Comparison of ENCODE assay signal across 8 cellular contexts in genomic region chr14:72925171-72925759, GRCh38. TPM values are rescaled to one million over a fixed set of nuclear protein-coding genes. Genes with fewer than 3 reads are reported as not detected.
DNase-seq lines count a peak whose midpoint lies in the region; ATAC-seq and TF ChIP-seq lines count a peak whose summit lies in the region.

No MANE protein-coding gene starts in this region.

- H3K9me3 Mint-ChIP-seq in neural progenitor cell: no peaks in the 10 kb centered on the region

- H3K36me3 ChIP-seq in BLaER1: peaks cover 18% of the 10 kb centered on the region
- H3K36me3 ChIP-seq in Karpas-422 (ENCODE audit: insufficient read depth, low read length): 0 out of 2 replicates have a peak, but pooled peaks cover 3% of the 10 kb centered on the region
- no peaks in the 10 kb centered on the region for H3K36me3 ChIP-seq in neural progenitor cell

- H4K20me1 ChIP-seq in BLaER1 (peaks cover 17% of the 10 kb centered on the region; the same call in 1 of the 2 replicates), Karpas-422 (ENCODE audit: insufficient read depth, low read depth, low read length) (no peaks in the 10 kb centered on the region), neural progenitor cell (ENCODE audit: low read depth) (no peaks in the 10 kb centered on the region)

- no peaks in the 10 kb centered on the region for H3F3A ChIP-seq in neural progenitor cell (ENCODE audit: low read depth)

- H3K4me2 ChIP-seq in BLaER1 (peak overlapping the region; percentile 88), Karpas-422 (ENCODE audit: low read depth, low read length, poor library complexity, severe bottlenecking) (peak overlapping the region; percentile 96), neural progenitor cell (peak overlapping the region; percentile 91)

- H3K79me2 ChIP-seq in Karpas-422 (ENCODE audit: low read length) (peaks cover 28% of the 10 kb centered on the region), neural progenitor cell (ENCODE audit: low read depth) (no peaks in the 10 kb centered on the region)

- H3K27me3 Mint-ChIP-seq in neural progenitor cell (ENCODE audit: insufficient read depth, low read depth): peaks cover 4% of the 10 kb centered on the region

- H3K4me3 ChIP-seq in BLaER1 (peak overlapping the region; percentile 81), Karpas-422 (ENCODE audit: low read length) (peak overlapping the region; percentile 89; the same call in 1 of the 2 replicates), coronary artery (peak overlapping the region; percentile 98), neural progenitor cell (peak overlapping the region; percentile 59)

- H3K4me1 Mint-ChIP-seq in neural progenitor cell: peaks cover 10% of the 10 kb centered on the region

- TF ChIP-seq CTCF in coronary artery (IDR thresholded peaks at IDR 0.05): no peak
- TF ChIP-seq CTCF in neural progenitor cell (IDR thresholded peaks at IDR 0.05): no peak

- H3K36me3 Mint-ChIP-seq in neural progenitor cell: no peaks in the 10 kb centered on the region

- H3K4me3 Mint-ChIP-seq in neural progenitor cell: peak overlapping the region; percentile 93

- H3K27ac Mint-ChIP-seq in neural progenitor cell: no peak overlapping the region

- H3K4me1 ChIP-seq in BLaER1 (peaks cover 18% of the 10 kb centered on the region), Karpas-422 (ENCODE audit: low read length) (peaks cover 14% of the 10 kb centered on the region), neural progenitor cell (no peaks in the 10 kb centered on the region)

- DNase-seq in Karpas-422: no peak
- DNase-seq in coronary artery (ENCODE audit: low spot score): no peak
- no peak for DNase-seq in neural progenitor cell (ENCODE audit: low spot score)
- no peak for DNase-seq in stimulated activated CD4-positive, alpha-beta T cell treated with anti-CD3 and anti-CD28 coated beads, Interleukin-4, amount 100 ng/mL, for 4 hours

- H3K27me3 ChIP-seq in BLaER1 (no peaks in the 10 kb centered on the region), Karpas-422 (ENCODE audit: low read length) (no peaks in the 10 kb centered on the region), neural progenitor cell (peaks cover 25% of the 10 kb centered on the region)

- H2AFZ ChIP-seq in Karpas-422 (ENCODE audit: low read length) (peak overlapping the region; percentile 76), neural progenitor cell (replicated peaks) (peak overlapping the region; percentile 78)

- H3K9ac ChIP-seq in BLaER1: peak overlapping the region; percentile 63; the same call in 1 of the 2 replicates
- peak overlapping the region; percentile 63 for H3K9ac ChIP-seq in Karpas-422 (ENCODE audit: low read length)
- no peak overlapping the region for H3K9ac ChIP-seq in neural progenitor cell

- peaks cover 7% of the 10 kb centered on the region; the same call in 1 of the 2 replicates for H3K9me3 ChIP-seq in BLaER1
- no peaks in the 10 kb centered on the region for H3K9me3 ChIP-seq in Karpas-422 (ENCODE audit: low read length)
- H3K9me3 ChIP-seq in neural progenitor cell (ENCODE audit: low read depth): no peaks in the 10 kb centered on the region

- no peaks in the 10 kb centered on the region for H3K9me2 ChIP-seq in Karpas-422 (replicated peaks; ENCODE audit: insufficient read depth, low read length)

- no peak for ATAC-seq in GM21619 (IDR thresholded peaks at IDR 0.05; ENCODE audit: unreplicated experiment)
- no peak for ATAC-seq in HG03342 (IDR thresholded peaks at IDR 0.05; ENCODE audit: unreplicated experiment)
- no peak for ATAC-seq in GM18873 (IDR thresholded peaks at IDR 0.05; ENCODE audit: low FRiP score, unreplicated experiment)

- H3K27ac ChIP-seq in BLaER1 (peak overlapping the region; percentile 69; the same call in 1 of the 2 replicates), Karpas-422 (ENCODE audit: low read length) (no peak overlapping the region), coronary artery (peak overlapping the region; percentile 54 to 61), neural progenitor cell (no peak overlapping the region)

RNA-seq across cellular contexts. Expression of gene DCAF4, which starts 1.0 kb away (rescaled TPM):
- 29.9 and 31.9 TPM in 2 replicates for total RNA-seq in Karpas-422 (2014; rRNA removed; shearing (Covaris generic); ENCODE audit: low replicate concordance)
- total RNA-seq in neural progenitor cell (ENCODE audit: low replicate concordance): 3.7 and 7.2 TPM in 2 replicates

RNA-seq across cellular contexts. Expression of gene DPF3, which starts 31.4 kb away (rescaled TPM):
- 3.1 and 6.7 TPM in 2 replicates for total RNA-seq in Karpas-422 (2014; rRNA removed; shearing (Covaris generic); ENCODE audit: low replicate concordance)
- not detected in 2 replicates for total RNA-seq in neural progenitor cell (ENCODE audit: low replicate concordance)

Comparison
In these comparisons a context has a peak if more than half of its experiments do, and no peak if none do; other contexts are left out.
1. H3K27ac ChIP-seq: peak in BLaER1 (single experiment) and coronary artery (2 of 2); none in Karpas-422 (single experiment) and neural progenitor cell (single experiment).
2. Peak in every context shown above with its lines, with median percentiles within 50 percentile points of each other: H3K4me2 ChIP-seq and H3K4me3 ChIP-seq.